ENCODE assay signal across 23 cellular contexts in the genomic region with DNA sequence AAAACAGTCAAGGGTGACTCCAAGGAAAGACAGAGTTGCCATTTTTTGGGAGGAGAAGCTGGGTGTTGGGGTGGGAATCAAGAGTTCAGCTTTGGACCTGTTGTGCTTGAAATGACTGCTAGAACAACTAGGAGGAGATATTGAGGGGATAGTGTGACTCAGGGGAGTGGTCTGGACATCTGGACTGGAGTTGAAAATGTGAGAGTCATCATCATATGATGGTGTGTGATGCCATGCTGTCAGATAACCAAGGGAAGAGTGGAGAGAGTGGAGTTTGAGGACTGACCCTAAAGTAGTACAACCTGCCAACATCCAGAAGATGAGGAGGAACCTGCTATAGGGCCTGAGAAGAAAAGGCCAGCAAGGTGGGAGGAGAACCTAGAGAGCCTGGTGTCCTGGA.
DNase-seq lines count a peak whose midpoint lies in the region; ATAC-seq, FAIRE-seq and TF ChIP-seq lines count a peak whose summit lies in the region.
"Had no signal": no experiment of that assay in that cellular context is flagged by ENCODE, and none has a peak within 500 bp of the region (broad histone marks: within the 10 kb centered on the region; RNA-seq: fewer than 3 reads in every experiment).

No MANE protein-coding gene starts in this region.

- H3K4me3 ChIP-seq in foreskin fibroblast (ENCODE audit: low read depth in 1 of 2, low read length in 2 of 2): no peak overlapping the region
- no peak overlapping the region for H3K4me3 ChIP-seq in skeletal muscle satellite cell (ENCODE audit: low read length)
- no peak overlapping the region for H3K4me3 ChIP-seq in pancreas
- H3K4me3 ChIP-seq: BLaER1 treated with 17β-estradiol and CSF1 and Interleukin-3, amounts not matched to agents 10 nM and 100 nM; SJSA1 had no signal

- H3K36me3 ChIP-seq in skeletal muscle satellite cell (ENCODE audit: insufficient read depth, low read length) (peaks cover 11% of the 10 kb centered on the region), pancreas (no peaks in the 10 kb centered on the region)
- H3K36me3 ChIP-seq: BLaER1 treated with 17β-estradiol and CSF1 and Interleukin-3, amounts not matched to agents 10 nM and 100 nM; SJSA1 had no signal

- intact Hi-C loops in pancreas (cut with DNase I): no loop called here

- H3K27me3 ChIP-seq in skeletal muscle satellite cell (ENCODE audit: control insufficient read depth, insufficient read depth, low read length): no peaks in the 10 kb centered on the region
- H3K27me3 ChIP-seq in pancreas: no peaks in the 10 kb centered on the region
- H3K27me3 ChIP-seq: BLaER1 treated with 17β-estradiol and CSF1 and Interleukin-3, amounts not matched to agents 10 nM and 100 nM; SJSA1 had no signal

- no peak for TF ChIP-seq CTCF in RWPE1 (conservative IDR thresholded peaks at IDR 0.05; ENCODE audit: low read depth)
- TF ChIP-seq CTCF in foreskin fibroblast (IDR thresholded peaks at IDR 0.05; ENCODE audit: low read depth, low read length): no peak
- no peak for TF ChIP-seq CTCF in pancreas (IDR thresholded peaks at IDR 0.05)

- ATAC-seq in GM21381 (IDR thresholded peaks at IDR 0.05; ENCODE audit: unreplicated experiment) (no peak), GM19452 (IDR thresholded peaks at IDR 0.05; ENCODE audit: unreplicated experiment) (no peak), pancreas (no peak)

- CTCF ChIA-PET in RWPE1 (lab: Yijun Ruan, JAX): no interaction called here

- FAIRE-seq in pancreas (lab: Jason Lieb, UNC): no peak
- FAIRE-seq: GM12892 had no signal

- H3K9me3 ChIP-seq in skeletal muscle satellite cell (replicated peaks; ENCODE audit: low read length) (no peaks in the 10 kb centered on the region), pancreas (no peaks in the 10 kb centered on the region)
- H3K9me3 ChIP-seq: BLaER1 treated with 17β-estradiol and CSF1 and Interleukin-3, amounts not matched to agents 10 nM and 100 nM; Caco-2; SJSA1 had no signal

- H3K4me2 ChIP-seq in skeletal muscle satellite cell (ENCODE audit: low read length): no peak overlapping the region
- H3K4me2 ChIP-seq: BLaER1 treated with 17β-estradiol and CSF1 and Interleukin-3, amounts not matched to agents 10 nM and 100 nM had no signal

- H3K4me1 ChIP-seq in skeletal muscle satellite cell (ENCODE audit: control insufficient read depth, insufficient read depth, low read length): peaks cover 53% of the 10 kb centered on the region
- H3K4me1 ChIP-seq in pancreas: peaks cover 14 to 17% (median 16%) of the 10 kb centered on the region in 3 donors
- H3K4me1 ChIP-seq: BLaER1 treated with 17β-estradiol and CSF1 and Interleukin-3, amounts not matched to agents 10 nM and 100 nM had no signal

- in situ Hi-C loops in Caki2 (cut with HindIII; ENCODE audit: low pct_unique_long_range_greater_than_20kb, low sequenced_read_pairs): no loop called here

- POLR2A ChIA-PET in RWPE1 (lab: Yijun Ruan, JAX; ENCODE audit: low non-redundant PET): no interaction called here

- DNase-seq in Caki2 (ENCODE audit: low read depth) (peak; percentile 14), RWPE1 (ENCODE audit: low spot score) (no peak), foreskin fibroblast (peak; percentile 21 to 44), pancreas (no peak), nucleus accumbens (lab: John Stamatoyannopoulos, UW) (no peak)
- DNase-seq: ACHN; activated CD4-positive, alpha-beta T cell treated with anti-CD3 and anti-CD28 coated beads for 48 hours; activated naive CD4-positive, alpha-beta T cell treated with anti-CD3 and anti-CD28 coated beads, Interleukin-2, amount 50 U/mL, for 16 hours; anterior cingulate cortex; Caco-2; cerebellar nuclear complex; DND-41; HFFc6; NCI-H2107; stimulated activated CD4-positive, alpha-beta T cell treated with anti-CD3 and anti-CD28 coated beads, Interleukin-2, amount 100 ng/mL, for 48 hours; stimulated activated naive CD4-positive, alpha-beta T cell treated with Interleukin-2 at 50 U/mL for 16 hours; trophoblast cell had no signal

- H3K27ac ChIP-seq in RWPE1 (peak overlapping the region; percentile 75), pancreas (no peak overlapping the region)
- H3K27ac ChIP-seq: BLaER1 treated with 17β-estradiol and CSF1 and Interleukin-3, amounts not matched to agents 10 nM and 100 nM; SJSA1 had no signal

- peak overlapping the region; percentile 64 for H3K9ac ChIP-seq in skeletal muscle satellite cell (ENCODE audit: low read depth, low read length)
- H3K9ac ChIP-seq: BLaER1 treated with 17β-estradiol and CSF1 and Interleukin-3, amounts not matched to agents 10 nM and 100 nM had no signal

Comparison
In these comparisons a context has a peak if more than half of its experiments do, and no peak if none do; other contexts are left out.
1. DNase-seq: peak in Caki2 (single experiment) and foreskin fibroblast (2 of 2); none in RWPE1 (single experiment), pancreas (0 of 6) and nucleus accumbens (0 of 56).